ENCODE assay signal across 10 cellular contexts in the genomic region with DNA sequence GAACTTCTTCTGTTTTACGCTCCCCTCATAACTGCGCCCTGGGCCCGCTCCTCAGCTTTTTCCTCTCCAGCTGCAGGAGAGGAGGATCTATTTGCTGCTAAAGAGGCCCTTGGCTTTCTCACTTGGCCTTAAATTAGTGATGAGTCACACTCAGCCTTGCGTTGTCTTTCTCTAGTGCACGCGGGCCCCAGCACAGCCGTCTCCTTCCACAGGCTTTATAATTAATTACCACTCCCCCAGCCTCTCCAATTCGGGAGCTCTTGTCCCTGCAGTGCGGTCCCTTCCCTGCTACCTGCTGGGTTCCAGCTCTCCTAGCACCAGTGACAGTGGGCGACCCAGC. TPM values are rescaled to one million over a fixed set of nuclear protein-coding genes. Genes with fewer than 3 reads are reported as not detected.
DNase-seq lines count a peak whose midpoint lies in the region; ATAC-seq and TF ChIP-seq lines count a peak whose summit lies in the region.
"Had no signal": no experiment of that assay in that cellular context is flagged by ENCODE, and none has a peak within 500 bp of the region (broad histone marks: within the 10 kb centered on the region; RNA-seq: fewer than 3 reads in every experiment).

No MANE protein-coding gene starts in this region.

- in situ Hi-C loops in KBM-7 (cut with MboI; ENCODE audit: low pct_unique_long_range_greater_than_20kb, low sequenced_read_pairs) = no loop called here

- no peaks in the 10 kb centered on the region for H3K27me3 Mint-ChIP-seq in natural killer cell treated with Interleukin-12 subunit alpha and Interleukin-12 subunit beta and Interleukin-15 and Interleukin-18, amount 100 ng/mL, for 72 hours
- no peaks in the 10 kb centered on the region for H3K27me3 Mint-ChIP-seq in CD8-positive, alpha-beta T cell (ENCODE audit: low read depth)
- H3K27me3 Mint-ChIP-seq in activated T-helper 17 cell treated with anti-CD3 and anti-CD28 coated beads, Interleukin-2, amount 50 U/mL, for 72 hours = no peaks in the 10 kb centered on the region

- POLR2A ChIA-PET in CD8-positive, alpha-beta T cell (lab: Charles Lee) = no interaction called here

- CTCF ChIA-PET in CD8-positive, alpha-beta T cell (lab: Charles Lee) = no interaction called here

- H3K4me1 ChIP-seq in CD8-positive, alpha-beta T cell (ENCODE audit: insufficient read depth, low read length) = peaks cover 5% of the 10 kb centered on the region
- H3K4me1 ChIP-seq: SJSA1 had no signal

- DNase-seq in AG10803 (ENCODE audit: low read depth) (peak; percentile 42), KBM-7 (peak; percentile 29), WERI-Rb-1 (peak; percentile 69), medulla oblongata (ENCODE audit: extremely low spot score) (peak; percentile 9), HUDEP-2 (lab: John Stamatoyannopoulos, UW; ENCODE audit: unreplicated experiment in 76 of 76) (no peak)
- no peak for DNase-seq in natural killer cell treated with Interleukin-12 subunit alpha and Interleukin-12 subunit beta and Interleukin-15 and Interleukin-18, amount 100 ng/mL, for 72 hours (ENCODE audit: low spot score)
- no peak for DNase-seq in CD8-positive, alpha-beta T cell

- H3K27ac ChIP-seq in WERI-Rb-1 = peak overlapping the region; percentile 85
- no peak overlapping the region for H3K27ac ChIP-seq in CD8-positive, alpha-beta T cell (ENCODE audit: low read depth, low read length)
- H3K27ac ChIP-seq: KMS-11, SJSA1 had no signal

- no peaks in the 10 kb centered on the region for H3K4me1 Mint-ChIP-seq in natural killer cell treated with Interleukin-12 subunit alpha and Interleukin-12 subunit beta and Interleukin-15 and Interleukin-18, amount 100 ng/mL, for 72 hours (ENCODE audit: low read depth in 2 of 2)
- H3K4me1 Mint-ChIP-seq in CD8-positive, alpha-beta T cell (ENCODE audit: low read depth) = peaks cover 12% of the 10 kb centered on the region
- H3K4me1 Mint-ChIP-seq in activated T-helper 17 cell treated with anti-CD3 and anti-CD28 coated beads, Interleukin-2, amount 50 U/mL, for 72 hours = no peaks in the 10 kb centered on the region

- intact Hi-C loops in CD8-positive, alpha-beta T cell (cut with DNase I, micrococcal nuclease) = no loop called here

- no peak overlapping the region for H3K4me3 Mint-ChIP-seq in natural killer cell treated with Interleukin-12 subunit alpha and Interleukin-12 subunit beta and Interleukin-15 and Interleukin-18, amount 100 ng/mL, for 72 hours
- no peak overlapping the region for H3K4me3 Mint-ChIP-seq in CD8-positive, alpha-beta T cell
- H3K4me3 Mint-ChIP-seq in activated T-helper 17 cell treated with anti-CD3 and anti-CD28 coated beads, Interleukin-2, amount 50 U/mL, for 72 hours = no peak overlapping the region

- no peak for ATAC-seq in natural killer cell treated with Interleukin-12 subunit alpha and Interleukin-12 subunit beta and Interleukin-15 and Interleukin-18, amount 100 ng/mL, for 72 hours
- ATAC-seq in CD8-positive, alpha-beta T cell = no peak
- ATAC-seq in activated T-helper 17 cell treated with anti-CD3 and anti-CD28 coated beads, Interleukin-2, amount 50 U/mL, for 72 hours (replicated peaks) = no peak

- no peak for TF ChIP-seq CTCF in AG10803 (conservative IDR thresholded peaks at IDR 0.05; ENCODE audit: low read length)
- TF ChIP-seq CTCF in WERI-Rb-1 (IDR thresholded peaks at IDR 0.05; ENCODE audit: low read depth, low read length) = no peak
- no peak for TF ChIP-seq CTCF in CD8-positive, alpha-beta T cell (IDR thresholded peaks at IDR 0.05)

- no peaks in the 10 kb centered on the region for H3K9me3 ChIP-seq in WERI-Rb-1 (ENCODE audit: severe bottlenecking)
- no peaks in the 10 kb centered on the region for H3K9me3 ChIP-seq in CD8-positive, alpha-beta T cell (ENCODE audit: low read length)
- H3K9me3 ChIP-seq: SJSA1 had no signal

- H3K4me3 ChIP-seq in AG10803 (ENCODE audit: low read length) = no peak overlapping the region
- peak overlapping the region; percentile 38 for H3K4me3 ChIP-seq in WERI-Rb-1 (ENCODE audit: low read depth, low read length)
- no peak overlapping the region for H3K4me3 ChIP-seq in CD8-positive, alpha-beta T cell (ENCODE audit: low read depth, low read length)
- H3K4me3 ChIP-seq: SJSA1 had no signal

- H3K36me3 Mint-ChIP-seq in natural killer cell treated with Interleukin-12 subunit alpha and Interleukin-12 subunit beta and Interleukin-15 and Interleukin-18, amount 100 ng/mL, for 72 hours = no peaks in the 10 kb centered on the region
- no peaks in the 10 kb centered on the region for H3K36me3 Mint-ChIP-seq in CD8-positive, alpha-beta T cell
- H3K36me3 Mint-ChIP-seq in activated T-helper 17 cell treated with anti-CD3 and anti-CD28 coated beads, Interleukin-2, amount 50 U/mL, for 72 hours (ENCODE audit: low read depth) = no peaks in the 10 kb centered on the region

- no peak overlapping the region for H3K27ac Mint-ChIP-seq in natural killer cell treated with Interleukin-12 subunit alpha and Interleukin-12 subunit beta and Interleukin-15 and Interleukin-18, amount 100 ng/mL, for 72 hours
- H3K27ac Mint-ChIP-seq in CD8-positive, alpha-beta T cell = no peak overlapping the region
- H3K27ac Mint-ChIP-seq in activated T-helper 17 cell treated with anti-CD3 and anti-CD28 coated beads, Interleukin-2, amount 50 U/mL, for 72 hours = no peak overlapping the region

- H3K36me3 ChIP-seq in WERI-Rb-1 = no peaks in the 10 kb centered on the region; the same call in 1 of the 2 replicates
- no peaks in the 10 kb centered on the region for H3K36me3 ChIP-seq in CD8-positive, alpha-beta T cell (ENCODE audit: insufficient read depth, low read length)
- H3K36me3 ChIP-seq: SJSA1 had no signal

- H3K27me3 ChIP-seq in WERI-Rb-1 (ENCODE audit: insufficient read depth, low read depth, severe bottlenecking) = no peaks in the 10 kb centered on the region
- no peaks in the 10 kb centered on the region for H3K27me3 ChIP-seq in CD8-positive, alpha-beta T cell (ENCODE audit: insufficient read depth, low read length)
- H3K27me3 ChIP-seq: SJSA1 had no signal

- H3K9me3 Mint-ChIP-seq in natural killer cell treated with Interleukin-12 subunit alpha and Interleukin-12 subunit beta and Interleukin-15 and Interleukin-18, amount 100 ng/mL, for 72 hours = no peaks in the 10 kb centered on the region
- no peaks in the 10 kb centered on the region for H3K9me3 Mint-ChIP-seq in CD8-positive, alpha-beta T cell
- no peaks in the 10 kb centered on the region for H3K9me3 Mint-ChIP-seq in activated T-helper 17 cell treated with anti-CD3 and anti-CD28 coated beads, Interleukin-2, amount 50 U/mL, for 72 hours

RNA-seq across cellular contexts. Expression of gene PACSIN1, which starts 25.2 kb away (rescaled TPM):
- under 1 TPM in 1 of 2 donors, not detected in 1; 0.19 TPM for total RNA-seq in natural killer cell treated with Interleukin-12 subunit alpha and Interleukin-12 subunit beta and Interleukin-15 and Interleukin-18, amount 100 ng/mL, for 72 hours
- total RNA-seq in CD8-positive, alpha-beta T cell = 1 to 10 TPM; 1.7 to 2.4 TPM
- total RNA-seq in activated T-helper 17 cell treated with anti-CD3 and anti-CD28 coated beads, Interleukin-2, amount 50 U/mL, for 72 hours = under 1 TPM in 1 of 2 donors, not detected in 1; 0.09 TPM
- total RNA-seq: SJSA1 had no signal

Comparison
In these comparisons a context has a peak if more than half of its experiments do, and no peak if none do; other contexts are left out.
1. DNase-seq: peak in AG10803 (single experiment), KBM-7 (single experiment), WERI-Rb-1 (single experiment) and medulla oblongata (single experiment); none in natural killer cell treated with Interleukin-12 subunit alpha and Interleukin-12 subunit beta and Interleukin-15 and Interleukin-18, amount 100 ng/mL, for 72 hours (single experiment), CD8-positive, alpha-beta T cell (0 of 7) and HUDEP-2 (0 of 76).